In genomic region chr3:10437272-10437994, GRCh38 we compare ENCODE assay signal across 9 cellular contexts.
DNase-seq lines count a peak whose midpoint lies in the region; ATAC-seq, FAIRE-seq and TF ChIP-seq lines count a peak whose summit lies in the region.
"Had no signal": no experiment of that assay in that cellular context is flagged by ENCODE, and none has a peak within 500 bp of the region (broad histone marks: within the 10 kb centered on the region; RNA-seq: fewer than 3 reads in every experiment).

No MANE protein-coding gene starts in this region.

- H2AFZ ChIP-seq in HepG2 (ENCODE audit: low read length), result no peak overlapping the region

- BruUV-seq in HepG2 (replicated peaks; lab: Mats Ljungman, UMichigan), result no TSS peak

- no peak overlapping the region for H3K9ac ChIP-seq in HepG2 (ENCODE audit: insufficient read depth, low read depth, low read length)

- no peaks in the 10 kb centered on the region for H3K9me3 ChIP-seq in psoas muscle
- H3K9me3 ChIP-seq in HepG2 (ENCODE audit: low read length), result no peaks in the 10 kb centered on the region

- no peaks in the 10 kb centered on the region for H3K79me2 ChIP-seq in HepG2 (ENCODE audit: insufficient read depth, low read length)

- TF ChIP-seq POLR2A in HepG2 (IDR thresholded peaks at IDR 0.05; ENCODE audit: insufficient read depth in 1 of 2, low read depth in 2 of 2, low read length in 2 of 2), result no peak

- peak overlapping the region; percentile 94 for H3K27ac ChIP-seq in psoas muscle
- no peak overlapping the region for H3K27ac ChIP-seq in HepG2 (ENCODE audit: extremely low read length, insufficient read depth, low read length)

- no peak for TF ChIP-seq RAD21 in HepG2 (CRISPR knock-in tag; IDR thresholded peaks at IDR 0.05)

- no peak overlapping the region for H3K4me2 ChIP-seq in HepG2 (ENCODE audit: low read depth, low read length)

- CTCF ChIA-PET in HepG2 (lab: Yijun Ruan, JAX; ENCODE audit: low intra/inter-chr PET ratio, low total read pairs), result no interaction called here

- TF ChIP-seq CTCF in psoas muscle (IDR thresholded peaks at IDR 0.05) (no peak), HepG2 (CRISPR knock-in tag; IDR thresholded peaks at IDR 0.05) (no peak)

- no peaks in the 10 kb centered on the region for H4K20me1 ChIP-seq in HepG2 (ENCODE audit: insufficient read depth, low read length)

- peaks cover 57% of the 10 kb centered on the region for H3K4me1 ChIP-seq in psoas muscle
- no peaks in the 10 kb centered on the region for H3K4me1 ChIP-seq in HepG2 (ENCODE audit: insufficient read depth, low read length)

- peak; percentile 25 for DNase-seq in GM18507 (ENCODE audit: extremely low spot score, insufficient read length, low read depth)
- peak; percentile 74 for DNase-seq in MV-4-11 (lab: John Stamatoyannopoulos, UW)
- peak; percentile 60 for DNase-seq in activated naive CD4-positive, alpha-beta T cell treated with anti-CD3 and anti-CD28 coated beads, Interleukin-2, amount 50 U/mL, for 16 hours
- DNase-seq in psoas muscle, result no peak
- DNase-seq in sciatic nerve (ENCODE audit: low spot score), result no peak
- DNase-seq in NCI-H1105 (lab: John Stamatoyannopoulos, UW), result no peak
- DNase-seq in NCI-H146 treated with DMSO at 0.1 percent for 48 hours (lab: John Stamatoyannopoulos, UW; ENCODE audit: unreplicated experiment), result no peak
- no peak for DNase-seq in HepG2 (ENCODE audit: low spot score)

- TF ChIP-seq EP300 in HepG2 (IDR thresholded peaks at IDR 0.05; ENCODE audit: low read depth in 2 of 2, low read length in 2 of 2), result no peak
- TF ChIP-seq EP300 in HepG2 (CRISPR knock-in tag; IDR thresholded peaks at IDR 0.05; ENCODE audit: borderline replicate concordance), result no peak

- FAIRE-seq in GM18507 (lab: Jason Lieb, UNC), result peak; percentile 49
- no peak for FAIRE-seq in HepG2 (lab: Jason Lieb, UNC)
- FAIRE-seq: keratinocyte had no signal

- WGBS in psoas muscle, 3 donors, result 70 to 82% (median 73%) methylated on average over 7 of the region's 7 CpGs
- 74% methylated on average over 7 of the region's 7 CpGs for WGBS in HepG2 (ENCODE audit: low lambda C conversion rate)

- intact Hi-C loops in psoas muscle (cut with DNase I) (no loop called here), sciatic nerve (cut with DNase I) (no loop called here), HepG2 (cut with micrococcal nuclease; ENCODE audit: unreplicated experiment) (no loop called here)

- H3K27me3 ChIP-seq in psoas muscle (ENCODE audit: insufficient read depth in 3 of 3, low read length in 2 of 3), result no peaks in the 10 kb centered on the region
- H3K27me3 ChIP-seq in HepG2 (ENCODE audit: control insufficient read depth in 1 of 2, insufficient read depth in 2 of 2, low read length in 2 of 2), result no peaks in the 10 kb centered on the region; a peak in 1 of 5 replicates

- POLR2A ChIA-PET in HepG2 (lab: Yijun Ruan, JAX), result no interaction called here

- H3K36me3 ChIP-seq in psoas muscle (ENCODE audit: insufficient read depth in 1 of 2, low read depth in 1 of 2), result no peaks in the 10 kb centered on the region
- H3K36me3 ChIP-seq in HepG2 (replicated peaks in 1 of 2; ENCODE audit: control insufficient read depth in 1 of 2, insufficient read depth in 2 of 2, low read length in 2 of 2), result no peaks in the 10 kb centered on the region

- ATAC-seq in psoas muscle (peak in 3 of 4 donors; percentile 40 to 46 (median 45)), sciatic nerve (no peak), HepG2 (no peak)

- in situ Hi-C loops in HepG2 (cut with HindIII; ENCODE audit: extremely low pct_ligation_motif_present, low pct_unique_long_range_greater_than_20kb), result no loop called here

- H3K4me3 ChIP-seq in psoas muscle (no peak overlapping the region), HepG2 (replicated peaks in 1 of 3; ENCODE audit: insufficient read depth in 1 of 3, low read depth in 2 of 3, low read length in 3 of 3) (no peak overlapping the region)

TF ChIP-seq in HepG2, 621 proteins besides CTCF, POLR2A, EP300 and RAD21:
- TF ChIP-seq ZNF607 (CRISPR knock-in tag; IDR thresholded peaks at IDR 0.05; ENCODE audit: borderline replicate concordance) (no peak), MYC (CRISPR knock-in tag; IDR thresholded peaks at IDR 0.05; ENCODE audit: borderline replicate concordance) (no peak), ZNF674 (CRISPR knock-in tag; IDR thresholded peaks at IDR 0.05; ENCODE audit: low read depth) (no peak), MATR3 (CRISPR knock-in tag; IDR thresholded peaks at IDR 0.05) (no peak), ZZZ3 (CRISPR knock-in tag; IDR thresholded peaks at IDR 0.05; ENCODE audit: borderline replicate concordance) (no peak), ZNF781 (CRISPR knock-in tag; IDR thresholded peaks at IDR 0.05; ENCODE audit: borderline replicate concordance, not compliant biosample characterization) (no peak), DNMT1 (CRISPR knock-in tag; IDR thresholded peaks at IDR 0.05) (no peak), KDM5B (CRISPR knock-in tag; IDR thresholded peaks at IDR 0.05; ENCODE audit: borderline replicate concordance) (no peak), ZNF496 (CRISPR knock-in tag; IDR thresholded peaks at IDR 0.05; ENCODE audit: insufficient replicate concordance) (no peak), ZNF232 (CRISPR knock-in tag; IDR thresholded peaks at IDR 0.05; ENCODE audit: borderline replicate concordance) (no peak), CREM (IDR thresholded peaks at IDR 0.05) (no peak), CREM (CRISPR knock-in tag; IDR thresholded peaks at IDR 0.05) (no peak), IKZF4 (CRISPR knock-in tag; IDR thresholded peaks at IDR 0.05; ENCODE audit: borderline replicate concordance, low read depth, not compliant biosample characterization) (no peak), FOXO4 (CRISPR knock-in tag; conservative IDR thresholded peaks at IDR 0.05) (no peak), ZNF546 (CRISPR knock-in tag; conservative IDR thresholded peaks at IDR 0.05) (no peak), ZNF800 (CRISPR knock-in tag; IDR thresholded peaks at IDR 0.05) (no peak), ATAD3A (CRISPR knock-in tag; IDR thresholded peaks at IDR 0.05) (no peak), MLX (CRISPR knock-in tag; IDR thresholded peaks at IDR 0.05) (no peak)

Comparison
In these comparisons a context has a peak if more than half of its experiments do, and no peak if none do; other contexts are left out.
1. DNase-seq: peak in GM18507 (single experiment), MV-4-11 (single experiment) and activated naive CD4-positive, alpha-beta T cell treated with anti-CD3 and anti-CD28 coated beads, Interleukin-2, amount 50 U/mL, for 16 hours (single experiment); none in psoas muscle (0 of 2), sciatic nerve (single experiment), NCI-H1105 (single experiment), NCI-H146 treated with DMSO at 0.1 percent for 48 hours (single experiment) and HepG2 (single experiment).
2. ATAC-seq: peak in psoas muscle (3 of 4); none in sciatic nerve (single experiment) and HepG2 (single experiment).